ENCODE assay signal across 11 cellular contexts in genomic region chr1:10217748-10218441, GRCh38. TPM values are rescaled to one million over a fixed set of nuclear protein-coding genes. Genes with fewer than 3 reads are reported as not detected.
A peak's percentile ranks its signal among the peaks of the same experiment; 100 is the strongest.
DNase-seq lines count a peak whose midpoint lies in the region; ATAC-seq, FAIRE-seq and TF ChIP-seq lines count a peak whose summit lies in the region.
"Had no signal": no experiment of that assay in that cellular context is flagged by ENCODE, and none has a peak within 500 bp of the region (broad histone marks: within the 10 kb centered on the region; RNA-seq: fewer than 3 reads in every experiment).

No MANE protein-coding gene starts in this region.

- H3K9me3 Mint-ChIP-seq in activated CD4-positive, alpha-beta T cell treated with anti-CD3 and anti-CD28 coated beads, Interleukin-2, amount 10 ng/mL, durations not matched to agents 24 days and 14 days, result no peaks in the 10 kb centered on the region
- no peaks in the 10 kb centered on the region for H3K9me3 Mint-ChIP-seq in astrocyte (ENCODE audit: unreplicated experiment)
- H3K9me3 Mint-ChIP-seq: activated CD4-positive, alpha-beta T cell treated with anti-CD3 and anti-CD28 coated beads, Interleukin-2, amount 10 ng/mL, durations not matched to agents 7 days and 5 days had no signal

- no peaks in the 10 kb centered on the region for H3K9me2 ChIP-seq in OCI-LY7 (ENCODE audit: insufficient read depth, low read length)

- TF ChIP-seq CTCF in astrocyte (IDR thresholded peaks at IDR 0.05; ENCODE audit: insufficient read depth, low read depth, low read length) (no peak), OCI-LY7 (conservative IDR thresholded peaks at IDR 0.05; ENCODE audit: low read length) (no peak)

- peak overlapping the region; percentile 12 for H3K9ac ChIP-seq in astrocyte (ENCODE audit: low read length)

- CTCF ChIA-PET in OCI-LY7 (lab: Charles Lee; ENCODE audit: unreplicated experiment), result no interaction called here

- no peaks in the 10 kb centered on the region for H3K27me3 Mint-ChIP-seq in activated CD4-positive, alpha-beta T cell treated with anti-CD3 and anti-CD28 coated beads, Interleukin-2, amount 10 ng/mL, durations not matched to agents 24 days and 14 days
- H3K27me3 Mint-ChIP-seq in astrocyte (ENCODE audit: low read depth, unreplicated experiment), result no peaks in the 10 kb centered on the region
- H3K27me3 Mint-ChIP-seq: activated CD4-positive, alpha-beta T cell treated with anti-CD3 and anti-CD28 coated beads, Interleukin-2, amount 10 ng/mL, durations not matched to agents 7 days and 5 days had no signal

- H3K9me3 ChIP-seq in astrocyte (ENCODE audit: insufficient read depth, low read depth, low read length) (no peaks in the 10 kb centered on the region), OCI-LY7 (ENCODE audit: low read length) (no peaks in the 10 kb centered on the region)
- H3K9me3 ChIP-seq: colonic mucosa had no signal

- DNase-seq in activated CD4-positive, alpha-beta T cell treated with anti-CD3 and anti-CD28 coated beads, Interleukin-2, amount 10 ng/mL, durations not matched to agents 24 days and 14 days, result no peak
- no peak for DNase-seq in activated CD4-positive, alpha-beta T cell treated with anti-CD3 and anti-CD28 coated beads for 48 hours
- DNase-seq in astrocyte (ENCODE audit: low read depth) (peak; percentile 36), left lobe of liver (ENCODE audit: low spot score) (peak; percentile 11), OCI-LY7 (ENCODE audit: low spot score) (no peak)
- DNase-seq in activated CD4-positive, alpha-beta T cell treated with anti-CD3 and anti-CD28 coated beads for 4 hours, result no peak
- DNase-seq: activated CD4-positive, alpha-beta T cell treated with anti-CD3 and anti-CD28 coated beads, Interleukin-2, amount 10 ng/mL, durations not matched to agents 7 days and 5 days; colonic mucosa; stimulated activated CD4-positive, alpha-beta T cell treated with anti-CD3 and anti-CD28 coated beads, Interleukin-4, amount 100 ng/mL, for 4 hours had no signal

- no peak overlapping the region for H2AFZ ChIP-seq in astrocyte (ENCODE audit: low read depth, low read length)
- H2AFZ ChIP-seq in OCI-LY7 (ENCODE audit: low read length), result no peak overlapping the region

- BruUV-seq in OCI-LY7 (replicated peaks; lab: Mats Ljungman, UMichigan), result no TSS peak

- peak overlapping the region; percentile 3 for H3K27ac Mint-ChIP-seq in activated CD4-positive, alpha-beta T cell treated with anti-CD3 and anti-CD28 coated beads, Interleukin-2, amount 10 ng/mL, durations not matched to agents 24 days and 14 days
- H3K27ac Mint-ChIP-seq in astrocyte (ENCODE audit: unreplicated experiment), result peak overlapping the region; percentile 69
- H3K27ac Mint-ChIP-seq: activated CD4-positive, alpha-beta T cell treated with anti-CD3 and anti-CD28 coated beads, Interleukin-2, amount 10 ng/mL, durations not matched to agents 7 days and 5 days had no signal

- H3K4me1 Mint-ChIP-seq in activated CD4-positive, alpha-beta T cell treated with anti-CD3 and anti-CD28 coated beads, Interleukin-2, amount 10 ng/mL, durations not matched to agents 24 days and 14 days, result peaks cover 30% of the 10 kb centered on the region
- peaks cover 20% of the 10 kb centered on the region for H3K4me1 Mint-ChIP-seq in astrocyte (ENCODE audit: low read depth, unreplicated experiment)

- H3K4me3 Mint-ChIP-seq in activated CD4-positive, alpha-beta T cell treated with anti-CD3 and anti-CD28 coated beads, Interleukin-2, amount 10 ng/mL, durations not matched to agents 24 days and 14 days, result no peak overlapping the region
- H3K4me3 Mint-ChIP-seq in astrocyte (ENCODE audit: unreplicated experiment), result no peak overlapping the region
- H3K4me3 Mint-ChIP-seq: activated CD4-positive, alpha-beta T cell treated with anti-CD3 and anti-CD28 coated beads, Interleukin-2, amount 10 ng/mL, durations not matched to agents 7 days and 5 days had no signal

- H3K4me1 ChIP-seq in astrocyte (ENCODE audit: insufficient read depth, low read length) (peaks cover 24% of the 10 kb centered on the region), OCI-LY7 (ENCODE audit: insufficient read depth, low read length, poor library complexity, severe bottlenecking) (no peaks in the 10 kb centered on the region)
- H3K4me1 ChIP-seq: colonic mucosa had no signal

- FAIRE-seq in astrocyte (lab: Jason Lieb, UNC), result peak; percentile 86

- intact Hi-C loops in activated CD4-positive, alpha-beta T cell treated with anti-CD3 and anti-CD28 coated beads, Interleukin-2, amount 10 ng/mL, durations not matched to agents 24 days and 14 days (cut with micrococcal nuclease), result loop anchor here (10.0 kb wide), 1 partner anchor 277 kb away; no protein-coding TSS in a partner anchor
- intact Hi-C loops in OCI-LY7 (cut with micrococcal nuclease; ENCODE audit: unreplicated experiment), result no loop called here

- ATAC-seq in left lobe of liver, result peak; percentile 29
- ATAC-seq in HG03045 (IDR thresholded peaks at IDR 0.05; ENCODE audit: unreplicated experiment), result no peak

- H3K79me2 ChIP-seq in astrocyte (ENCODE audit: insufficient read depth, low read length) (peaks cover 98% of the 10 kb centered on the region), OCI-LY7 (ENCODE audit: insufficient read depth, low read depth, low read length) (no peaks in the 10 kb centered on the region)

- no peak overlapping the region for H3K4me3 ChIP-seq in astrocyte (ENCODE audit: insufficient read depth, low read depth, low read length)
- H3K4me3 ChIP-seq in OCI-LY7 (ENCODE audit: low read depth, low read length, poor library complexity, severe bottlenecking), result no peak overlapping the region
- H3K4me3 ChIP-seq: colonic mucosa had no signal

- H4K20me1 ChIP-seq in astrocyte (ENCODE audit: insufficient read depth, low read length) (peaks cover 93% of the 10 kb centered on the region), OCI-LY7 (ENCODE audit: insufficient read depth, low read length) (no peaks in the 10 kb centered on the region)

- H3K36me3 Mint-ChIP-seq in activated CD4-positive, alpha-beta T cell treated with anti-CD3 and anti-CD28 coated beads, Interleukin-2, amount 10 ng/mL, durations not matched to agents 24 days and 14 days (ENCODE audit: low read depth), result no peaks in the 10 kb centered on the region
- peaks cover 3% of the 10 kb centered on the region for H3K36me3 Mint-ChIP-seq in astrocyte (ENCODE audit: low read depth, unreplicated experiment)

- H3K27ac ChIP-seq in astrocyte (ENCODE audit: low read depth, low read length), result no peak overlapping the region
- peak overlapping the region; percentile 27 for H3K27ac ChIP-seq in temporal lobe (ENCODE audit: low read depth, low read length)
- H3K27ac ChIP-seq in OCI-LY7 (ENCODE audit: low read depth, low read length, poor library complexity, severe bottlenecking), result no peak overlapping the region
- H3K27ac ChIP-seq: colonic mucosa had no signal

- H3K36me3 ChIP-seq in astrocyte (ENCODE audit: insufficient read depth, low read length) (no peaks in the 10 kb centered on the region), OCI-LY7 (ENCODE audit: insufficient read depth, low read length) (no peaks in the 10 kb centered on the region)
- H3K36me3 ChIP-seq: colonic mucosa had no signal

- H3K27me3 ChIP-seq in astrocyte (ENCODE audit: insufficient read depth, low read length), result no peaks in the 10 kb centered on the region
- H3K27me3 ChIP-seq: colonic mucosa had no signal

- POLR2A ChIA-PET in OCI-LY7 (lab: Charles Lee), result no interaction called here

- H3K4me2 ChIP-seq in astrocyte (ENCODE audit: low read length) (peak overlapping the region; percentile 44), OCI-LY7 (ENCODE audit: low read length) (no peak overlapping the region)

RNA-seq across cellular contexts. Expression of gene KIF1B, which starts 7.5 kb away (rescaled TPM):
- total RNA-seq in activated CD4-positive, alpha-beta T cell treated with anti-CD3 and anti-CD28 coated beads, Interleukin-2, amount 10 ng/mL, durations not matched to agents 24 days and 14 days, result 17.8 and 19.3 TPM in 2 replicates
- 74.6 and 75.9 TPM in 2 replicates for total RNA-seq in astrocyte
- 28.5 TPM for total RNA-seq in left lobe of liver
- 255 TPM for total RNA-seq in temporal lobe
- total RNA-seq in OCI-LY7 (2014; rRNA removed; shearing (Covaris generic)), result 2.2 and 3.8 TPM in 2 replicates
- total RNA-seq in OCI-LY7 (2022), result 3.9 and 4.8 TPM in 2 replicates

Comparison
In these comparisons a context has a peak if more than half of its experiments do, and no peak if none do; other contexts are left out.
1. DNase-seq: peak in astrocyte (single experiment) and left lobe of liver (single experiment); none in activated CD4-positive, alpha-beta T cell treated with anti-CD3 and anti-CD28 coated beads, Interleukin-2, amount 10 ng/mL, durations not matched to agents 24 days and 14 days (single experiment), activated CD4-positive, alpha-beta T cell treated with anti-CD3 and anti-CD28 coated beads for 48 hours (single experiment), OCI-LY7 (single experiment) and activated CD4-positive, alpha-beta T cell treated with anti-CD3 and anti-CD28 coated beads for 4 hours (0 of 2).